1 cellular context compared by ENCODE assay signal in the genomic region with DNA sequence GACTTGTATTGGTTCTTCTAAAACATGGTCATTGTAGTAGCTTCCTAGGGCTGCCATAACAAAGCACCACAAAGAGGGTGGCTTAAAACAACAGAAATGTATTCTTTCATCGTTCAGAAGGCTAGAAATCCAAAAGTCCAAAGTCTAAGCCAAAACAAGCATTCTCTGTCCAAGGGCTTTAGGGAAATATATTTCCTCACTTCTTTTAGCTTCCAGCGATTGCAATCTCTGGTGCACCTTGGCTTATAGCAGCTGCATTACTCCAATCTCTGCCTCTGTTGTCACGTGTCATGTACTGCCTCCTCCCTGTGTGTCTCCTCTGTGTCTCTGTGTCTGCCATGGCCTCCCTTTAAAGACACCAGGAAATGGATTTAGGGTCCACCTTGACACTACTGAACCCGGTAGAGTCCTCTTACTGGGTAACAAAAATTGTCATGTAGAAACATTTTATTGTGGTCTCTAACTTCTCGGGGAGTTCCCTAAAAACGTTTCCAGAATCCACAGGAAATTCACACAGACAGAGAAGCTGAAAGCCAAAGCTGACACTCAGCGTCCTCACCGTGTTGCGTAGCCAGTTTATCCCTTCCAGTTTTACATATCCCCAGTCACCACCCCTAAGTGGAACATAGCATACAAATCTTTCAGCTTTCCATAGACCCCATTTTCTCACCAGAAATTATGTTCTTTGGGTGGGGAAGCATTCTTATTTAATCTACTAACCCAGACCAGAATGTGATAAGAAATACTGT.
TF ChIP-seq lines count a peak whose summit lies in the region.

No MANE protein-coding gene starts in this region.

TF ChIP-seq in HepG2, 621 proteins besides CTCF, POLR2A, EP300 and RAD21:
- TF ChIP-seq, protein P1, sequence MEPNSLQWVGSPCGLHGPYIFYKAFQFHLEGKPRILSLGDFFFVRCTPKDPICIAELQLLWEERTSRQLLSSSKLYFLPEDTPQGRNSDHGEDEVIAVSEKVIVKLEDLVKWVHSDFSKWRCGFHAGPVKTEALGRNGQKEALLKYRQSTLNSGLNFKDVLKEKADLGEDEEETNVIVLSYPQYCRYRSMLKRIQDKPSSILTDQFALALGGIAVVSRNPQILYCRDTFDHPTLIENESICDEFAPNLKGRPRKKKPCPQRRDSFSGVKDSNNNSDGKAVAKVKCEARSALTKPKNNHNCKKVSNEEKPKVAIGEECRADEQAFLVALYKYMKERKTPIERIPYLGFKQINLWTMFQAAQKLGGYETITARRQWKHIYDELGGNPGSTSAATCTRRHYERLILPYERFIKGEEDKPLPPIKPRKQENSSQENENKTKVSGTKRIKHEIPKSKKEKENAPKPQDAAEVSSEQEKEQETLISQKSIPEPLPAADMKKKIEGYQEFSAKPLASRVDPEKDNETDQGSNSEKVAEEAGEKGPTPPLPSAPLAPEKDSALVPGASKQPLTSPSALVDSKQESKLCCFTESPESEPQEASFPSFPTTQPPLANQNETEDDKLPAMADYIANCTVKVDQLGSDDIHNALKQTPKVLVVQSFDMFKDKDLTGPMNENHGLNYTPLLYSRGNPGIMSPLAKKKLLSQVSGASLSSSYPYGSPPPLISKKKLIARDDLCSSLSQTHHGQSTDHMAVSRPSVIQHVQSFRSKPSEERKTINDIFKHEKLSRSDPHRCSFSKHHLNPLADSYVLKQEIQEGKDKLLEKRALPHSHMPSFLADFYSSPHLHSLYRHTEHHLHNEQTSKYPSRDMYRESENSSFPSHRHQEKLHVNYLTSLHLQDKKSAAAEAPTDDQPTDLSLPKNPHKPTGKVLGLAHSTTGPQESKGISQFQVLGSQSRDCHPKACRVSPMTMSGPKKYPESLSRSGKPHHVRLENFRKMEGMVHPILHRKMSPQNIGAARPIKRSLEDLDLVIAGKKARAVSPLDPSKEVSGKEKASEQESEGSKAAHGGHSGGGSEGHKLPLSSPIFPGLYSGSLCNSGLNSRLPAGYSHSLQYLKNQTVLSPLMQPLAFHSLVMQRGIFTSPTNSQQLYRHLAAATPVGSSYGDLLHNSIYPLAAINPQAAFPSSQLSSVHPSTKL (CRISPR knock-in tag; IDR thresholded peaks at IDR 0.05) = 0 out of 2 replicates have a peak, but pooled peaks have one; percentile 22
- TF ChIP-seq HNF4A (CRISPR knock-in tag; IDR thresholded peaks at IDR 0.05) = peak; percentile 54
- peak; percentile 22; the same call in 1 of the 2 replicates for TF ChIP-seq HNF4G (IDR thresholded peaks at IDR 0.05; ENCODE audit: borderline replicate concordance, low read depth, low read length)
- TF ChIP-seq HNF4G (CRISPR knock-in tag; IDR thresholded peaks at IDR 0.05; ENCODE audit: borderline replicate concordance, low read depth) = no peak
- no peak for TF ChIP-seq NFE2L1 (CRISPR knock-in tag; IDR thresholded peaks at IDR 0.05; ENCODE audit: borderline replicate concordance)
- no peak for TF ChIP-seq SNRNP70 (IDR thresholded peaks at IDR 0.05; ENCODE audit: low read depth, low read length)
- TF ChIP-seq ZKSCAN8 (CRISPR knock-in tag; IDR thresholded peaks at IDR 0.05; ENCODE audit: borderline replicate concordance) = no peak
- no peak for TF ChIP-seq FIP1L1 (IDR thresholded peaks at IDR 0.05; ENCODE audit: borderline replicate concordance, insufficient read depth, low read depth, low read length)
- TF ChIP-seq, protein P2, sequence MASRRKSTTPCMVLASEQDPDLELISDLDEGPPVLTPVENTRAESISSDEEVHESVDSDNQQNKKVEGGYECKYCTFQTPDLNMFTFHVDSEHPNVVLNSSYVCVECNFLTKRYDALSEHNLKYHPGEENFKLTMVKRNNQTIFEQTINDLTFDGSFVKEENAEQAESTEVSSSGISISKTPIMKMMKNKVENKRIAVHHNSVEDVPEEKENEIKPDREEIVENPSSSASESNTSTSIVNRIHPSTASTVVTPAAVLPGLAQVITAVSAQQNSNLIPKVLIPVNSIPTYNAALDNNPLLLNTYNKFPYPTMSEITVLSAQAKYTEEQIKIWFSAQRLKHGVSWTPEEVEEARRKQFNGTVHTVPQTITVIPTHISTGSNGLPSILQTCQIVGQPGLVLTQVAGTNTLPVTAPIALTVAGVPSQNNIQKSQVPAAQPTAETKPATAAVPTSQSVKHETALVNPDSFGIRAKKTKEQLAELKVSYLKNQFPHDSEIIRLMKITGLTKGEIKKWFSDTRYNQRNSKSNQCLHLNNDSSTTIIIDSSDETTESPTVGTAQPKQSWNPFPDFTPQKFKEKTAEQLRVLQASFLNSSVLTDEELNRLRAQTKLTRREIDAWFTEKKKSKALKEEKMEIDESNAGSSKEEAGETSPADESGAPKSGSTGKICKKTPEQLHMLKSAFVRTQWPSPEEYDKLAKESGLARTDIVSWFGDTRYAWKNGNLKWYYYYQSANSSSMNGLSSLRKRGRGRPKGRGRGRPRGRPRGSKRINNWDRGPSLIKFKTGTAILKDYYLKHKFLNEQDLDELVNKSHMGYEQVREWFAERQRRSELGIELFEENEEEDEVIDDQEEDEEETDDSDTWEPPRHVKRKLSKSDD (CRISPR knock-in tag; IDR thresholded peaks at IDR 0.05; ENCODE audit: low read depth) = no peak
- TF ChIP-seq, protein P3, sequence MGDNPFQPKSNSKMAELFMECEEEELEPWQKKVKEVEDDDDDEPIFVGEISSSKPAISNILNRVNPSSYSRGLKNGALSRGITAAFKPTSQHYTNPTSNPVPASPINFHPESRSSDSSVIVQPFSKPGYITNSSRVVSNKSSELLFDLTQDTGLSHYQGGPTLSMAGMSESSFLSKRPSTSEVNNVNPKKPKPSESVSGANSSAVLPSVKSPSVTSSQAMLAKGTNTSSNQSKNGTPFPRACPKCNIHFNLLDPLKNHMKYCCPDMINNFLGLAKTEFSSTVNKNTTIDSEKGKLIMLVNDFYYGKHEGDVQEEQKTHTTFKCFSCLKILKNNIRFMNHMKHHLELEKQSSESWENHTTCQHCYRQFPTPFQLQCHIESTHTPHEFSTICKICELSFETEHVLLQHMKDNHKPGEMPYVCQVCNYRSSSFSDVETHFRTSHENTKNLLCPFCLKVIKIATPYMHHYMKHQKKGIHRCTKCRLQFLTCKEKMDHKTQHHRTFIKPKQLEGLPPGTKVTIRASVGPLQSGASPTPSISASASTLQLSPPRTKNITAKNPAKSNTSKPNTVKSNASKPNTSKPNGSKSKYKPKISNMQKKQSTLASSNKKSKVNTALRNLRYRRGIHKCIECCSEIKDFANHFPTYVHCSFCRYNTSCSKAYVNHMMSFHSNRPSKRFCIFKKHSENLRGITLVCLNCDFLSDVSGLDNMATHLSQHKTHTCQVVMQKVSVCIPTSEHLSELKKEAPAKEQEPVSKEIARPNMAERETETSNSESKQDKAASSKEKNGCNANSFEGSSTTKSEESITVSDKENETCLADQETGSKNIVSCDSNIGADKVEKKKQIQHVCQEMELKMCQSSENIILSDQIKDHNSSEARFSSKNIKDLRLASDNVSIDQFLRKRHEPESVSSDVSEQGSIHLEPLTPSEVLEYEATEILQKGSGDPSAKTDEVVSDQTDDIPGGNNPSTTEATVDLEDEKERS (CRISPR knock-in tag; IDR thresholded peaks at IDR 0.05) = no peak
- no peak for TF ChIP-seq YY1 (IDR thresholded peaks at IDR 0.05; ENCODE audit: insufficient read depth, insufficient replicate concordance, low read depth, low read length)
- TF ChIP-seq GATAD1 (CRISPR knock-in tag; IDR thresholded peaks at IDR 0.05) = no peak
- TF ChIP-seq SOX13 (IDR thresholded peaks at IDR 0.05) = no peak
- peak in 1 of 2 experiments; percentile 64; a peak in 2 of 4 replicates for TF ChIP-seq SOX13 (CRISPR knock-in tag; conservative IDR thresholded peaks at IDR 0.05 in 1 of 2, IDR thresholded peaks at IDR 0.05 in 1 of 2)
- TF ChIP-seq SOX5 (CRISPR knock-in tag; IDR thresholded peaks at IDR 0.05; ENCODE audit: borderline replicate concordance) = peak; percentile 42; the same call in 1 of the 2 replicates
- TF ChIP-seq, protein P4, sequence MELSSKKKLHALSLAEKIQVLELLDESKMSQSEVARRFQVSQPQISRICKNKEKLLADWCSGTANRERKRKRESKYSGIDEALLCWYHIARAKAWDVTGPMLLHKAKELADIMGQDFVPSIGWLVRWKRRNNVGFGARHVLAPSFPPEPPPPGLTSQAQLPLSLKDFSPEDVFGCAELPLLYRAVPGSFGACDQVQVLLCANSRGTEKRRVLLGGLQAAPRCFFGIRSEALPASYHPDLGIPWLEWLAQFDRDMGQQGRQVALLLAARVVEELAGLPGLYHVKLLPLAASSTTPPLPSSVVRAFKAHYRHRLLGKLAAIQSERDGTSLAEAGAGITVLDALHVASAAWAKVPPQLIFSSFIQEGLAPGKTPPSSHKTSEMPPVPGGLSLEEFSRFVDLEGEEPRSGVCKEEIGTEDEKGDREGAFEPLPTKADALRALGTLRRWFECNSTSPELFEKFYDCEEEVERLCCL (CRISPR knock-in tag; IDR thresholded peaks at IDR 0.05; ENCODE audit: borderline replicate concordance) = no peak
- no peak for TF ChIP-seq ZFYVE20 (CRISPR knock-in tag; IDR thresholded peaks at IDR 0.05; ENCODE audit: borderline replicate concordance, low read depth)
- TF ChIP-seq, protein P5, sequence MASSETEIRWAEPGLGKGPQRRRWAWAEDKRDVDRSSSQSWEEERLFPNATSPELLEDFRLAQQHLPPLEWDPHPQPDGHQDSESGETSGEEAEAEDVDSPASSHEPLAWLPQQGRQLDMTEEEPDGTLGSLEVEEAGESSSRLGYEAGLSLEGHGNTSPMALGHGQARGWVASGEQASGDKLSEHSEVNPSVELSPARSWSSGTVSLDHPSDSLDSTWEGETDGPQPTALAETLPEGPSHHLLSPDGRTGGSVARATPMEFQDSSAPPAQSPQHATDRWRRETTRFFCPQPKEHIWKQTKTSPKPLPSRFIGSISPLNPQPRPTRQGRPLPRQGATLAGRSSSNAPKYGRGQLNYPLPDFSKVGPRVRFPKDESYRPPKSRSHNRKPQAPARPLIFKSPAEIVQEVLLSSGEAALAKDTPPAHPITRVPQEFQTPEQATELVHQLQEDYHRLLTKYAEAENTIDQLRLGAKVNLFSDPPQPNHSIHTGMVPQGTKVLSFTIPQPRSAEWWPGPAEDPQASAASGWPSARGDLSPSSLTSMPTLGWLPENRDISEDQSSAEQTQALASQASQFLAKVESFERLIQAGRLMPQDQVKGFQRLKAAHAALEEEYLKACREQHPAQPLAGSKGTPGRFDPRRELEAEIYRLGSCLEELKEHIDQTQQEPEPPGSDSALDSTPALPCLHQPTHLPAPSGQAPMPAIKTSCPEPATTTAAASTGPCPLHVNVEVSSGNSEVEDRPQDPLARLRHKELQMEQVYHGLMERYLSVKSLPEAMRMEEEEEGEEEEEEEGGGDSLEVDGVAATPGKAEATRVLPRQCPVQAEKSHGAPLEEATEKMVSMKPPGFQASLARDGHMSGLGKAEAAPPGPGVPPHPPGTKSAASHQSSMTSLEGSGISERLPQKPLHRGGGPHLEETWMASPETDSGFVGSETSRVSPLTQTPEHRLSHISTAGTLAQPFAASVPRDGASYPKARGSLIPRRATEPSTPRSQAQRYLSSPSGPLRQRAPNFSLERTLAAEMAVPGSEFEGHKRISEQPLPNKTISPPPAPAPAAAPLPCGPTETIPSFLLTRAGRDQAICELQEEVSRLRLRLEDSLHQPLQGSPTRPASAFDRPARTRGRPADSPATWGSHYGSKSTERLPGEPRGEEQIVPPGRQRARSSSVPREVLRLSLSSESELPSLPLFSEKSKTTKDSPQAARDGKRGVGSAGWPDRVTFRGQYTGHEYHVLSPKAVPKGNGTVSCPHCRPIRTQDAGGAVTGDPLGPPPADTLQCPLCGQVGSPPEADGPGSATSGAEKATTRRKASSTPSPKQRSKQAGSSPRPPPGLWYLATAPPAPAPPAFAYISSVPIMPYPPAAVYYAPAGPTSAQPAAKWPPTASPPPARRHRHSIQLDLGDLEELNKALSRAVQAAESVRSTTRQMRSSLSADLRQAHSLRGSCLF (CRISPR knock-in tag; IDR thresholded peaks at IDR 0.05; ENCODE audit: borderline replicate concordance) = no peak
TF ChIP-seq in HepG2: peak in this region for 5.
